1 cellular context compared by ENCODE assay signal in the genomic region with DNA sequence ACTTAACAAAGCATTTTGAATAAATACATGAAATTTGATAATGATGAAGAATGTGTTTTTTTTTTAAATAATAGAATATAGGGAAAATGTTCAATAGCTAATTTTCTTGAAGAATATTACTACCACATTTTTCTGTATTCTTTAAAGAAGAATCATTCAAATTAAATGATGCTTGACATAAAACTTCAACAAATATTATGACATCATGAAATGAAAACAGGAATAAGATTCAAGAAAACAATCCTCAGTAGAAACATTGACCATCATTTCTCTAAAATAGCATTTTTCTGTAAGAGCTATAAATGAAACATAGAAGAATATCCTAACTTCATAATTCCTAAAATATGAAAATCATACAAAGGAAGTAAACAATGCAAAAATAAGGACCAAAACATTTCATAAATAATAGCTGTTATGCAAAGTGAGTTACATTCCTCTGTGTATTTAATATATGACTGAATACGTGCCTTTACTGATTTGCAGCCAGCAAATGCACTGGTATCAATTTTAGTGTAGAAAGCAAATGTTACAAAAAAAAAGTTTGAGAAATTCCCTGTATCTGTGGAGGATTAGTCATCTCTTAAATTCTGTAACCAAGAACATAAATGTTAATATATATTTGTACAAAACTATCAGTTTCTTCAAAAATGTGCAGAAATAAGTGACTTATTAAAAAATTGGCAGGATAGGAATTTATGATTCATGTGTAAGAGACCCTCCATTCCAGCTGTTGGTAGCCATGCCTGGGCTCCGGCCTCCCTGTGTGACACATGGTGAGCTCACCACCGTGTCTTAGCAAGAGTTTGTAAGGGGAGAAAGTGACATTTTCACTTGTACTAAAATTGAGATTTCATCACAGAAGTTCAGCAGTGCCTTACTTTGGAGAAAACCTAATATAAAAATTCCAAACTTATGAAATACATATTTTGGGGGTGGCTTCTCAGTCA.
TF ChIP-seq lines count a peak whose summit lies in the region.

No MANE protein-coding gene starts in this region.

TF ChIP-seq in GM23338, 12 proteins besides CTCF, POLR2A, EP300 and RAD21 (continued from another document):
- TF ChIP-seq, protein P1, sequence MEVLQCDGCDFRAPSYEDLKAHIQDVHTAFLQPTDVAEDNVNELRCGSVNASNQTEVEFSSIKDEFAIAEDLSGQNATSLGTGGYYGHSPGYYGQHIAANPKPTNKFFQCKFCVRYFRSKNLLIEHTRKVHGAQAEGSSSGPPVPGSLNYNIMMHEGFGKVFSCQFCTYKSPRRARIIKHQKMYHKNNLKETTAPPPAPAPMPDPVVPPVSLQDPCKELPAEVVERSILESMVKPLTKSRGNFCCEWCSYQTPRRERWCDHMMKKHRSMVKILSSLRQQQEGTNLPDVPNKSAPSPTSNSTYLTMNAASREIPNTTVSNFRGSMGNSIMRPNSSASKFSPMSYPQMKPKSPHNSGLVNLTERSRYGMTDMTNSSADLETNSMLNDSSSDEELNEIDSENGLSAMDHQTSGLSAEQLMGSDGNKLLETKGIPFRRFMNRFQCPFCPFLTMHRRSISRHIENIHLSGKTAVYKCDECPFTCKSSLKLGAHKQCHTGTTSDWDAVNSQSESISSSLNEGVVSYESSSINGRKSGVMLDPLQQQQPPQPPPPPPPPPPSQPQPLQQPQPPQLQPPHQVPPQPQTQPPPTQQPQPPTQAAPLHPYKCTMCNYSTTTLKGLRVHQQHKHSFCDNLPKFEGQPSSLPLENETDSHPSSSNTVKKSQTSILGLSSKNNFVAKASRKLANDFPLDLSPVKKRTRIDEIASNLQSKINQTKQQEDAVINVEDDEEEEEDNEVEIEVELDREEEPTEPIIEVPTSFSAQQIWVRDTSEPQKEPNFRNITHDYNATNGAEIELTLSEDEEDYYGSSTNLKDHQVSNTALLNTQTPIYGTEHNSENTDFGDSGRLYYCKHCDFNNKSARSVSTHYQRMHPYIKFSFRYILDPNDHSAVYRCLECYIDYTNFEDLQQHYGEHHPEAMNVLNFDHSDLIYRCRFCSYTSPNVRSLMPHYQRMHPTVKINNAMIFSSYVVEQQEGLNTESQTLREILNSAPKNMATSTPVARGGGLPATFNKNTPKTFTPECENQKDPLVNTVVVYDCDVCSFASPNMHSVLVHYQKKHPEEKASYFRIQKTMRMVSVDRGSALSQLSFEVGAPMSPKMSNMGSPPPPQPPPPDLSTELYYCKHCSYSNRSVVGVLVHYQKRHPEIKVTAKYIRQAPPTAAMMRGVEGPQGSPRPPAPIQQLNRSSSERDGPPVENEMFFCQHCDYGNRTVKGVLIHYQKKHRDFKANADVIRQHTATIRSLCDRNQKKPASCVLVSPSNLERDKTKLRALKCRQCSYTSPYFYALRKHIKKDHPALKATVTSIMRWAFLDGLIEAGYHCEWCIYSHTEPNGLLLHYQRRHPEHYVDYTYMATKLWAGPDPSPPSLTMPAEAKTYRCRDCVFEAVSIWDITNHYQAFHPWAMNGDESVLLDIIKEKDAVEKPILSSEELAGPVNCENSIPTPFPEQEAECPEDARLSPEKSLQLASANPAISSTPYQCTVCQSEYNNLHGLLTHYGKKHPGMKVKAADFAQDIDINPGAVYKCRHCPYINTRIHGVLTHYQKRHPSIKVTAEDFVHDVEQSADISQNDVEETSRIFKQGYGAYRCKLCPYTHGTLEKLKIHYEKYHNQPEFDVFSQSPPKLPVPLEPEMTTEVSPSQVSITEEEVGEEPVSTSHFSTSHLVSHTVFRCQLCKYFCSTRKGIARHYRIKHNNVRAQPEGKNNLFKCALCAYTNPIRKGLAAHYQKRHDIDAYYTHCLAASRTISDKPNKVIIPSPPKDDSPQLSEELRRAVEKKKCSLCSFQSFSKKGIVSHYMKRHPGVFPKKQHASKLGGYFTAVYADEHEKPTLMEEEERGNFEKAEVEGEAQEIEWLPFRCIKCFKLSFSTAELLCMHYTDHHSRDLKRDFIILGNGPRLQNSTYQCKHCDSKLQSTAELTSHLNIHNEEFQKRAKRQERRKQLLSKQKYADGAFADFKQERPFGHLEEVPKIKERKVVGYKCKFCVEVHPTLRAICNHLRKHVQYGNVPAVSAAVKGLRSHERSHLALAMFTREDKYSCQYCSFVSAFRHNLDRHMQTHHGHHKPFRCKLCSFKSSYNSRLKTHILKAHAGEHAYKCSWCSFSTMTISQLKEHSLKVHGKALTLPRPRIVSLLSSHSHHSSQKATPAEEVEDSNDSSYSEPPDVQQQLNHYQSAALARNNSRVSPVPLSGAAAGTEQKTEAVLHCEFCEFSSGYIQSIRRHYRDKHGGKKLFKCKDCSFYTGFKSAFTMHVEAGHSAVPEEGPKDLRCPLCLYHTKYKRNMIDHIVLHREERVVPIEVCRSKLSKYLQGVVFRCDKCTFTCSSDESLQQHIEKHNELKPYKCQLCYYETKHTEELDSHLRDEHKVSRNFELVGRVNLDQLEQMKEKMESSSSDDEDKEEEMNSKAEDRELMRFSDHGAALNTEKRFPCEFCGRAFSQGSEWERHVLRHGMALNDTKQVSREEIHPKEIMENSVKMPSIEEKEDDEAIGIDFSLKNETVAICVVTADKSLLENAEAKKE (CRISPR knock-in tag; IDR thresholded peaks at IDR 0.05) = no peak
- no peak for TF ChIP-seq REST (IDR thresholded peaks at IDR 0.05; ENCODE audit: unreplicated experiment)
- no peak for TF ChIP-seq EZH2 (IDR thresholded peaks at IDR 0.05; ENCODE audit: low read depth, unreplicated experiment)
- no peak for TF ChIP-seq ZNF114 (CRISPR knock-in tag; IDR thresholded peaks at IDR 0.05)
- TF ChIP-seq JUNB (IDR thresholded peaks at IDR 0.05; ENCODE audit: unreplicated experiment) = no peak
